In the genomic region with DNA sequence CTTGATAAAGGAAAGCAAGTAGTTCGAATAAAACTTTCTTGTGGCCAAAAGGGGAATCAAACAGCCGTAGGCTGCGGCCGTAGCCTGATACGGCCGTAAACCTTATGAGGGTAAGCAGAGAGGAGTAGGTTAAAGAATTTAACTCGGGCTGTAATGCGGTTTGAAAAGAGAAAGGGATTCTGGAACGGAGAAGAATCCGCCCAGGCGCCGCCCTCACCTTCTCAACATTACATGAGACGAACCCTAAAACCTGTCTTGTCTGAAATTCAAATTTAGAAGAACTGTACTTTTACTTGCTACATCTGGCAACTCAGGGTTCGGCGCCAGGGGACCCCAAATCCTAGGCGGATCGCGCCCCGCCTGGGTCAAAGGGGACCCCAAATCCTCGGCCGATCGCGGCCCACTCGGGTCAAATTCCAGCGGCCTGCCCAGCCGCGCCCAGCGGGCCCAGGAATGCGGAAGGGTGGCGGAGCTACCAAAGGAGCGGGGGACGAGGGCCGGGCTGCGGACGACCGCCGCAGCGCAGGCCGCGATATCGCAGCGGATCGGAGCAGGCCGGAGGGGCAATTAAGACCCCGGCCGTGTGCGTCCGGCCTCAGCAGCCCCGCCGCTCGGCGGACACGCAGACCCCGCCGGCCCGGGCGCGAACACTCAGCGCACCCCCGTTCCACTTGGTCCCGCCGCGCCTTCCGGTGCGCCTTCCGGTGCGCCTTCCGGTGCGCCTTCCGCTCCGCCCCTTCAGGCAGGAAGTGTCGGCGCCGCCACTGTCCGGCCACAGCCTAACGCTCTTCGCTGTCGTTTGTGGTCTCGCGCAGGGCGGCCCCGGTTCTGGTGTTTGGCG, we compare ENCODE assay signal across 1 cellular context.
TF ChIP-seq lines count a peak whose summit lies in the region.

A gene (plus strand): TSS at position 741 of the 841 bp plus-strand sequence. CDS start 10,766 bp downstream, outside the sequence.

TF ChIP-seq in HepG2, 621 proteins besides CTCF, POLR2A, EP300 and RAD21 (continued from another document and continues in another):
- TF ChIP-seq, protein P1, sequence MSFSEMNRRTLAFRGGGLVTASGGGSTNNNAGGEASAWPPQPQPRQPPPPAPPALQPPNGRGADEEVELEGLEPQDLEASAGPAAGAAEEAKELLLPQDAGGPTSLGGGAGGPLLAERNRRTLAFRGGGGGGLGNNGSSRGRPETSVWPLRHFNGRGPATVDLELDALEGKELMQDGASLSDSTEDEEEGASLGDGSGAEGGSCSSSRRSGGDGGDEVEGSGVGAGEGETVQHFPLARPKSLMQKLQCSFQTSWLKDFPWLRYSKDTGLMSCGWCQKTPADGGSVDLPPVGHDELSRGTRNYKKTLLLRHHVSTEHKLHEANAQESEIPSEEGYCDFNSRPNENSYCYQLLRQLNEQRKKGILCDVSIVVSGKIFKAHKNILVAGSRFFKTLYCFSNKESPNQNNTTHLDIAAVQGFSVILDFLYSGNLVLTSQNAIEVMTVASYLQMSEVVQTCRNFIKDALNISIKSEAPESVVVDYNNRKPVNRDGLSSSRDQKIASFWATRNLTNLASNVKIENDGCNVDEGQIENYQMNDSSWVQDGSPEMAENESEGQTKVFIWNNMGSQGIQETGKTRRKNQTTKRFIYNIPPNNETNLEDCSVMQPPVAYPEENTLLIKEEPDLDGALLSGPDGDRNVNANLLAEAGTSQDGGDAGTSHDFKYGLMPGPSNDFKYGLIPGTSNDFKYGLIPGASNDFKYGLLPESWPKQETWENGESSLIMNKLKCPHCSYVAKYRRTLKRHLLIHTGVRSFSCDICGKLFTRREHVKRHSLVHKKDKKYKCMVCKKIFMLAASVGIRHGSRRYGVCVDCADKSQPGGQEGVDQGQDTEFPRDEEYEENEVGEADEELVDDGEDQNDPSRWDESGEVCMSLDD (CRISPR knock-in tag; IDR thresholded peaks at IDR 0.05; ENCODE audit: borderline replicate concordance) = peak; percentile 100
- peak; percentile 52; the same call in 1 of the 2 replicates for TF ChIP-seq HCFC1 (IDR thresholded peaks at IDR 0.05; ENCODE audit: low read depth, low read length)
- peak; percentile 62 for TF ChIP-seq MED1 (CRISPR knock-in tag; IDR thresholded peaks at IDR 0.05)
- TF ChIP-seq, protein P2, sequence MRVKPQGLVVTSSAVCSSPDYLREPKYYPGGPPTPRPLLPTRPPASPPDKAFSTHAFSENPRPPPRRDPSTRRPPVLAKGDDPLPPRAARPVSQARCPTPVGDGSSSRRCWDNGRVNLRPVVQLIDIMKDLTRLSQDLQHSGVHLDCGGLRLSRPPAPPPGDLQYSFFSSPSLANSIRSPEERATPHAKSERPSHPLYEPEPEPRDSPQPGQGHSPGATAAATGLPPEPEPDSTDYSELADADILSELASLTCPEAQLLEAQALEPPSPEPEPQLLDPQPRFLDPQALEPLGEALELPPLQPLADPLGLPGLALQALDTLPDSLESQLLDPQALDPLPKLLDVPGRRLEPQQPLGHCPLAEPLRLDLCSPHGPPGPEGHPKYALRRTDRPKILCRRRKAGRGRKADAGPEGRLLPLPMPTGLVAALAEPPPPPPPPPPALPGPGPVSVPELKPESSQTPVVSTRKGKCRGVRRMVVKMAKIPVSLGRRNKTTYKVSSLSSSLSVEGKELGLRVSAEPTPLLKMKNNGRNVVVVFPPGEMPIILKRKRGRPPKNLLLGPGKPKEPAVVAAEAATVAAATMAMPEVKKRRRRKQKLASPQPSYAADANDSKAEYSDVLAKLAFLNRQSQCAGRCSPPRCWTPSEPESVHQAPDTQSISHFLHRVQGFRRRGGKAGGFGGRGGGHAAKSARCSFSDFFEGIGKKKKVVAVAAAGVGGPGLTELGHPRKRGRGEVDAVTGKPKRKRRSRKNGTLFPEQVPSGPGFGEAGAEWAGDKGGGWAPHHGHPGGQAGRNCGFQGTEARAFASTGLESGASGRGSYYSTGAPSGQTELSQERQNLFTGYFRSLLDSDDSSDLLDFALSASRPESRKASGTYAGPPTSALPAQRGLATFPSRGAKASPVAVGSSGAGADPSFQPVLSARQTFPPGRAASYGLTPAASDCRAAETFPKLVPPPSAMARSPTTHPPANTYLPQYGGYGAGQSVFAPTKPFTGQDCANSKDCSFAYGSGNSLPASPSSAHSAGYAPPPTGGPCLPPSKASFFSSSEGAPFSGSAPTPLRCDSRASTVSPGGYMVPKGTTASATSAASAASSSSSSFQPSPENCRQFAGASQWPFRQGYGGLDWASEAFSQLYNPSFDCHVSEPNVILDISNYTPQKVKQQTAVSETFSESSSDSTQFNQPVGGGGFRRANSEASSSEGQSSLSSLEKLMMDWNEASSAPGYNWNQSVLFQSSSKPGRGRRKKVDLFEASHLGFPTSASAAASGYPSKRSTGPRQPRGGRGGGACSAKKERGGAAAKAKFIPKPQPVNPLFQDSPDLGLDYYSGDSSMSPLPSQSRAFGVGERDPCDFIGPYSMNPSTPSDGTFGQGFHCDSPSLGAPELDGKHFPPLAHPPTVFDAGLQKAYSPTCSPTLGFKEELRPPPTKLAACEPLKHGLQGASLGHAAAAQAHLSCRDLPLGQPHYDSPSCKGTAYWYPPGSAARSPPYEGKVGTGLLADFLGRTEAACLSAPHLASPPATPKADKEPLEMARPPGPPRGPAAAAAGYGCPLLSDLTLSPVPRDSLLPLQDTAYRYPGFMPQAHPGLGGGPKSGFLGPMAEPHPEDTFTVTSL (CRISPR knock-in tag; IDR thresholded peaks at IDR 0.05; ENCODE audit: borderline replicate concordance) = no peak
- TF ChIP-seq SOX6 (IDR thresholded peaks at IDR 0.05) = no peak
- TF ChIP-seq SOX6 (CRISPR knock-in tag; IDR thresholded peaks at IDR 0.05) = peak; percentile 54; the same call in 1 of the 2 replicates
- TF ChIP-seq, protein P3, sequence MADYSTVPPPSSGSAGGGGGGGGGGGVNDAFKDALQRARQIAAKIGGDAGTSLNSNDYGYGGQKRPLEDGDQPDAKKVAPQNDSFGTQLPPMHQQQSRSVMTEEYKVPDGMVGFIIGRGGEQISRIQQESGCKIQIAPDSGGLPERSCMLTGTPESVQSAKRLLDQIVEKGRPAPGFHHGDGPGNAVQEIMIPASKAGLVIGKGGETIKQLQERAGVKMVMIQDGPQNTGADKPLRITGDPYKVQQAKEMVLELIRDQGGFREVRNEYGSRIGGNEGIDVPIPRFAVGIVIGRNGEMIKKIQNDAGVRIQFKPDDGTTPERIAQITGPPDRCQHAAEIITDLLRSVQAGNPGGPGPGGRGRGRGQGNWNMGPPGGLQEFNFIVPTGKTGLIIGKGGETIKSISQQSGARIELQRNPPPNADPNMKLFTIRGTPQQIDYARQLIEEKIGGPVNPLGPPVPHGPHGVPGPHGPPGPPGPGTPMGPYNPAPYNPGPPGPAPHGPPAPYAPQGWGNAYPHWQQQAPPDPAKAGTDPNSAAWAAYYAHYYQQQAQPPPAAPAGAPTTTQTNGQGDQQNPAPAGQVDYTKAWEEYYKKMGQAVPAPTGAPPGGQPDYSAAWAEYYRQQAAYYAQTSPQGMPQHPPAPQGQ (CRISPR knock-in tag; IDR thresholded peaks at IDR 0.05; ENCODE audit: borderline replicate concordance) = no peak
- TF ChIP-seq FOSL2 (CRISPR knock-in tag; IDR thresholded peaks at IDR 0.05) = no peak; the same call in 1 of the 2 replicates
- TF ChIP-seq ZNF431 (CRISPR knock-in tag; IDR thresholded peaks at IDR 0.05; ENCODE audit: borderline replicate concordance, low read depth) = no peak
- peak; percentile 79 for TF ChIP-seq SALL2 (CRISPR knock-in tag; IDR thresholded peaks at IDR 0.05)
- no peak for TF ChIP-seq PRMT3 (CRISPR knock-in tag; IDR thresholded peaks at IDR 0.05; ENCODE audit: borderline replicate concordance, low read depth)
- TF ChIP-seq PCBP2 (optimal IDR thresholded peaks at IDR 0.05; ENCODE audit: low read depth, low read length, poor library complexity, severe bottlenecking) = no peak
- TF ChIP-seq, protein P4, sequence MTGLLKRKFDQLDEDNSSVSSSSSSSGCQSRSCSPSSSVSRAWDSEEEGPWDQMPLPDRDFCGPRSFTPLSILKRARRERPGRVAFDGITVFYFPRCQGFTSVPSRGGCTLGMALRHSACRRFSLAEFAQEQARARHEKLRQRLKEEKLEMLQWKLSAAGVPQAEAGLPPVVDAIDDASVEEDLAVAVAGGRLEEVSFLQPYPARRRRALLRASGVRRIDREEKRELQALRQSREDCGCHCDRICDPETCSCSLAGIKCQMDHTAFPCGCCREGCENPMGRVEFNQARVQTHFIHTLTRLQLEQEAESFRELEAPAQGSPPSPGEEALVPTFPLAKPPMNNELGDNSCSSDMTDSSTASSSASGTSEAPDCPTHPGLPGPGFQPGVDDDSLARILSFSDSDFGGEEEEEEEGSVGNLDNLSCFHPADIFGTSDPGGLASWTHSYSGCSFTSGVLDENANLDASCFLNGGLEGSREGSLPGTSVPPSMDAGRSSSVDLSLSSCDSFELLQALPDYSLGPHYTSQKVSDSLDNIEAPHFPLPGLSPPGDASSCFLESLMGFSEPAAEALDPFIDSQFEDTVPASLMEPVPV (CRISPR knock-in tag; IDR thresholded peaks at IDR 0.05) = peak; percentile 76; the same call in 1 of the 2 replicates
- no peak for TF ChIP-seq WIZ (CRISPR knock-in tag; IDR thresholded peaks at IDR 0.05)
- TF ChIP-seq RFXANK (CRISPR knock-in tag; IDR thresholded peaks at IDR 0.05) = no peak
- TF ChIP-seq, protein P5, sequence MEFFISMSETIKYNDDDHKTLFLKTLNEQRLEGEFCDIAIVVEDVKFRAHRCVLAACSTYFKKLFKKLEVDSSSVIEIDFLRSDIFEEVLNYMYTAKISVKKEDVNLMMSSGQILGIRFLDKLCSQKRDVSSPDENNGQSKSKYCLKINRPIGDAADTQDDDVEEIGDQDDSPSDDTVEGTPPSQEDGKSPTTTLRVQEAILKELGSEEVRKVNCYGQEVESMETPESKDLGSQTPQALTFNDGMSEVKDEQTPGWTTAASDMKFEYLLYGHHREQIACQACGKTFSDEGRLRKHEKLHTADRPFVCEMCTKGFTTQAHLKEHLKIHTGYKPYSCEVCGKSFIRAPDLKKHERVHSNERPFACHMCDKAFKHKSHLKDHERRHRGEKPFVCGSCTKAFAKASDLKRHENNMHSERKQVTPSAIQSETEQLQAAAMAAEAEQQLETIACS (CRISPR knock-in tag; IDR thresholded peaks at IDR 0.05) = peak; percentile 38; the same call in 1 of the 2 replicates
- TF ChIP-seq, protein P6, sequence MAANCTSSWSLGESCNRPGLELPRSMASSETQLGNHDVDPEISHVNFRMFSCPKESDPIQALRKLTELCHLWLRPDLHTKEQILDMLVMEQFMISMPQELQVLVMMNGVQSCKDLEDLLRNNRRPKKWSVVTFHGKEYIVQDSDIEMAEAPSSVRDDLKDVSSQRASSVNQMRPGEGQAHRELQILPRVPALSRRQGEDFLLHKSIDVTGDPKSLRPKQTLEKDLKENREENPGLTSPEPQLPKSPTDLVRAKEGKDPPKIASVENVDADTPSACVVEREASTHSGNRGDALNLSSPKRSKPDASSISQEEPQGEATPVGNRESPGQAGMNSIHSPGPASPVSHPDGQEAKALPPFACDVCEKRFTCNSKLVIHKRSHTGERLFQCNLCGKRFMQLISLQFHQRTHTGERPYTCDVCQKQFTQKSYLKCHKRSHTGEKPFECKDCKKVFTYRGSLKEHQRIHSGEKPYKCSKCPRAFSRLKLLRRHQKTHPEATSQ (CRISPR knock-in tag; IDR thresholded peaks at IDR 0.05; ENCODE audit: borderline replicate concordance) = no peak
- peak; percentile 24; the same call in 1 of the 2 replicates for TF ChIP-seq PITX1 (CRISPR knock-in tag; IDR thresholded peaks at IDR 0.05)
- TF ChIP-seq, protein P7, sequence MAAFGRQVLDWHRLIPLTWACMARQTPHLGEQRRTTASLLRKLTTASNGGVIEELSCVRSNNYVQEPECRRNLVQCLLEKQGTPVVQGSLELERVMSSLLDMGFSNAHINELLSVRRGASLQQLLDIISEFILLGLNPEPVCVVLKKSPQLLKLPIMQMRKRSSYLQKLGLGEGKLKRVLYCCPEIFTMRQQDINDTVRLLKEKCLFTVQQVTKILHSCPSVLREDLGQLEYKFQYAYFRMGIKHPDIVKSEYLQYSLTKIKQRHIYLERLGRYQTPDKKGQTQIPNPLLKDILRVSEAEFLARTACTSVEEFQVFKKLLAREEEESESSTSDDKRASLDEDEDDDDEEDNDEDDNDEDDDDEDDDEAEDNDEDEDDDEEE (CRISPR knock-in tag; IDR thresholded peaks at IDR 0.05) = no peak
- no peak for TF ChIP-seq NFYB (CRISPR knock-in tag; IDR thresholded peaks at IDR 0.05)
- TF ChIP-seq GATA4 (IDR thresholded peaks at IDR 0.05; ENCODE audit: borderline replicate concordance, low read depth) = no peak; the same call in 1 of the 2 replicates
- TF ChIP-seq, protein P8, sequence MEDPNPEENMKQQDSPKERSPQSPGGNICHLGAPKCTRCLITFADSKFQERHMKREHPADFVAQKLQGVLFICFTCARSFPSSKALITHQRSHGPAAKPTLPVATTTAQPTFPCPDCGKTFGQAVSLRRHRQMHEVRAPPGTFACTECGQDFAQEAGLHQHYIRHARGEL (CRISPR knock-in tag; IDR thresholded peaks at IDR 0.05) = no peak
- TF ChIP-seq, protein P9, sequence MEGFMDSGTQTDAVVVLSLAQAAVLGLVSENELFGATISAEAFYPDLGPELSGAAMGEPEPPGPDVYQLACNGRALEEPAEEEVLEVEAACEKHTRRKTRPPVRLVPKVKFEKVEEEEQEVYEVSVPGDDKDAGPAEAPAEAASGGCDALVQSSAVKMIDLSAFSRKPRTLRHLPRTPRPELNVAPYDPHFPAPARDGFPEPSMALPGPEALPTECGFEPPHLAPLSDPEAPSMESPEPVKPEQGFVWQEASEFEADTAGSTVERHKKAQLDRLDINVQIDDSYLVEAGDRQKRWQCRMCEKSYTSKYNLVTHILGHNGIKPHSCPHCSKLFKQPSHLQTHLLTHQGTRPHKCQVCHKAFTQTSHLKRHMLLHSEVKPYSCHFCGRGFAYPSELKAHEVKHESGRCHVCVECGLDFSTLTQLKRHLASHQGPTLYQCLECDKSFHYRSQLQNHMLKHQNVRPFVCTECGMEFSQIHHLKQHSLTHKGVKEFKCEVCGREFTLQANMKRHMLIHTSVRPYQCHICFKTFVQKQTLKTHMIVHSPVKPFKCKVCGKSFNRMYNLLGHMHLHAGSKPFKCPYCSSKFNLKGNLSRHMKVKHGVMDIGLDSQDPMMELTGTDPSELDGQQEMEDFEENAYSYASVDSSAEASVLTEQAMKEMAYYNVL (CRISPR knock-in tag; IDR thresholded peaks at IDR 0.05; ENCODE audit: borderline replicate concordance) = peak; percentile 27; the same call in 1 of the 2 replicates
- TF ChIP-seq, protein P10, sequence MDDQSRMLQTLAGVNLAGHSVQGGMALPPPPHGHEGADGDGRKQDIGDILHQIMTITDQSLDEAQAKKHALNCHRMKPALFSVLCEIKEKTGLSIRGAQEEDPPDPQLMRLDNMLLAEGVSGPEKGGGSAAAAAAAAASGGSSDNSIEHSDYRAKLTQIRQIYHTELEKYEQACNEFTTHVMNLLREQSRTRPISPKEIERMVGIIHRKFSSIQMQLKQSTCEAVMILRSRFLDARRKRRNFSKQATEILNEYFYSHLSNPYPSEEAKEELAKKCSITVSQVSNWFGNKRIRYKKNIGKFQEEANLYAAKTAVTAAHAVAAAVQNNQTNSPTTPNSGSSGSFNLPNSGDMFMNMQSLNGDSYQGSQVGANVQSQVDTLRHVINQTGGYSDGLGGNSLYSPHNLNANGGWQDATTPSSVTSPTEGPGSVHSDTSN (CRISPR knock-in tag; IDR thresholded peaks at IDR 0.05; ENCODE audit: borderline replicate concordance) = no peak
- peak; percentile 36; the same call in 1 of the 2 replicates for TF ChIP-seq CCDC6 (CRISPR knock-in tag; IDR thresholded peaks at IDR 0.05)
- TF ChIP-seq, protein P11, sequence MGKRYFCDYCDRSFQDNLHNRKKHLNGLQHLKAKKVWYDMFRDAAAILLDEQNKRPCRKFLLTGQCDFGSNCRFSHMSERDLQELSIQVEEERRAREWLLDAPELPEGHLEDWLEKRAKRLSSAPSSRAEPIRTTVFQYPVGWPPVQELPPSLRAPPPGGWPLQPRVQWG (CRISPR knock-in tag; IDR thresholded peaks at IDR 0.05; ENCODE audit: borderline replicate concordance, low read depth) = no peak
- no peak for TF ChIP-seq MIXL1 (CRISPR knock-in tag; IDR thresholded peaks at IDR 0.05)
- TF ChIP-seq TBL1XR1 (IDR thresholded peaks at IDR 0.05; ENCODE audit: borderline replicate concordance, low read length, partially characterized antibody) = no peak
- TF ChIP-seq ISX (CRISPR knock-in tag; conservative IDR thresholded peaks at IDR 0.05) = 0 out of 2 replicates have a peak, but pooled peaks have one; percentile 25
- TF ChIP-seq MAF1 (CRISPR knock-in tag; IDR thresholded peaks at IDR 0.05; ENCODE audit: borderline replicate concordance) = 0 out of 2 replicates have a peak, but pooled peaks have one; percentile 54
- no peak for TF ChIP-seq ZSCAN25 (CRISPR knock-in tag; IDR thresholded peaks at IDR 0.05)
